Comparison of ENCODE assay signal across 20 cellular contexts in the genomic region with DNA sequence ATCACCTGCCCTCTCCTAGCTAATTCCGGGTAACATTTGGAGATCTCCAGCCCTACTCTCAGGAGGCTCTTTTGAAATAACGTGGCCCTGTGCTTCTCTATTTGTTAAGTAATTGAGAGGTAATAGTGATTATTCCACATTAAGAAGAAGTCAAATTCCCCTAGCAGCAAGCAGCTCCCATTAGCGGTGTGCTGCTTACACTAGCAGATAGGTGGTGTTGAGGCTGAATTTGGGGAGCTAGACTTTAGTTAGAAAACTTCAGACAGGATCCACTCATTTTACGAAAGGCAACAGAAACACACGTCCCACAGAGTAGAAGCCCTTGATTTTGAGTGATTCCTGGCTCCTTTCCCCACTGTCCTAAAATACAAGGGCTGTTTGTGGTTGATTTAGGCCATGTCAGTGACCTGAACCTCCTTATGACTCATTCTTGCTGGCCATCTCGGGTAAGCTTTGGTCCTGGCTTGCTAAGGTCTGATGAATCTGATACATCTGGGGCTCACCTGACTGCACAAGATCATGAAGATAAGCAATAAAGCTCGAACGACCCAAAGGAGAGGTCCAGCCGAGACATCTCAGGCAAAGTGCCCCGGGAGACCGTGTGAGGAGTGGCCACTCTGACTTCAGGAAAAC.
"Had no signal": no experiment of that assay in that cellular context is flagged by ENCODE, and none has a peak within 500 bp of the region (broad histone marks: within the 10 kb centered on the region; RNA-seq: fewer than 3 reads in every experiment).

No MANE protein-coding gene starts in this region.

- DNase-seq: activated CD4-positive, alpha-beta memory T cell treated with anti-CD3 and anti-CD28 coated beads for 36 hours; activated CD4-positive, alpha-beta T cell treated with anti-CD3 and anti-CD28 coated beads for 36 hours; activated naive CD4-positive, alpha-beta T cell; activated naive CD8-positive, alpha-beta T cell treated with anti-CD3 and anti-CD28 coated beads for 36 hours; activated T-cell treated with anti-CD3 and anti-CD28 coated beads for 4 hours; amniotic stem cell; effector memory CD8-positive, alpha-beta T cell; heart left ventricle; left colon; lower lobe of right lung; naive thymus-derived CD8-positive, alpha-beta T cell; retina; stimulated activated CD4-positive, alpha-beta T cell treated with anti-CD3 and anti-CD28 coated beads, Interleukin-12 subunit alpha, Interleukin-12 subunit beta, amount 100 ng/mL, for 4 hours; stimulated activated CD4-positive, alpha-beta T cell treated with anti-CD3 and anti-CD28 coated beads, Interleukin-1b, Interleukin-23, amount 100 ng/mL, for 48 hours; stimulated activated CD8-positive, alpha-beta memory T cell treated with anti-CD3 and anti-CD28 coated beads, Interleukin-4, amount 100 ng/mL, for 48 hours; stimulated activated naive CD4-positive, alpha-beta T cell; T-cell had no signal

- H3K27ac ChIP-seq: gastroesophageal sphincter, heart left ventricle, lower lobe of right lung had no signal

- H3K4me3 Mint-ChIP-seq: activated CD4-positive, alpha-beta memory T cell treated with anti-CD3 and anti-CD28 coated beads for 36 hours; activated CD4-positive, alpha-beta T cell treated with anti-CD3 and anti-CD28 coated beads for 36 hours; activated naive CD8-positive, alpha-beta T cell treated with anti-CD3 and anti-CD28 coated beads for 36 hours; activated T-helper 1 cell treated with anti-CD3 and anti-CD28 coated beads, Interleukin-12 subunit alpha, Interleukin-12 subunit beta, Interleukin-2, Interleukin-4 antibody, amounts not matched to agents 30 ng/mL and 10 ng/mL and 1 ng/mL, durations not matched to agents 14 hours and 24 hours and 36 hours; effector memory CD8-positive, alpha-beta T cell; naive thymus-derived CD8-positive, alpha-beta T cell; T-cell; WTC11 had no signal

- H3K9me3 ChIP-seq: gastroesophageal sphincter, heart left ventricle, lower lobe of right lung had no signal

- ATAC-seq: activated CD4-positive, alpha-beta T cell treated with anti-CD3 and anti-CD28 coated beads for 36 hours; effector memory CD8-positive, alpha-beta T cell; gastroesophageal sphincter; heart left ventricle; left colon; lower lobe of right lung; naive thymus-derived CD8-positive, alpha-beta T cell; T-cell; WTC11 had no signal

- H3K4me1 Mint-ChIP-seq: activated CD4-positive, alpha-beta T cell treated with anti-CD3 and anti-CD28 coated beads for 36 hours; activated naive CD8-positive, alpha-beta T cell treated with anti-CD3 and anti-CD28 coated beads for 36 hours; naive thymus-derived CD8-positive, alpha-beta T cell; T-cell had no signal

- H3K9me3 Mint-ChIP-seq: activated CD4-positive, alpha-beta memory T cell treated with anti-CD3 and anti-CD28 coated beads for 36 hours; activated naive CD8-positive, alpha-beta T cell treated with anti-CD3 and anti-CD28 coated beads for 36 hours; activated T-helper 1 cell treated with anti-CD3 and anti-CD28 coated beads, Interleukin-12 subunit alpha, Interleukin-12 subunit beta, Interleukin-2, Interleukin-4 antibody, amounts not matched to agents 30 ng/mL and 10 ng/mL and 1 ng/mL, durations not matched to agents 14 hours and 24 hours and 36 hours; effector memory CD8-positive, alpha-beta T cell; naive thymus-derived CD8-positive, alpha-beta T cell; T-cell; WTC11 had no signal

- H3K36me3 ChIP-seq: gastroesophageal sphincter, heart left ventricle, lower lobe of right lung had no signal

- H3K4me3 ChIP-seq: gastroesophageal sphincter, heart left ventricle, lower lobe of right lung had no signal

- H3K4me1 ChIP-seq: gastroesophageal sphincter, heart left ventricle, lower lobe of right lung had no signal

- H3K36me3 Mint-ChIP-seq: activated CD4-positive, alpha-beta memory T cell treated with anti-CD3 and anti-CD28 coated beads for 36 hours; activated naive CD8-positive, alpha-beta T cell treated with anti-CD3 and anti-CD28 coated beads for 36 hours; naive thymus-derived CD8-positive, alpha-beta T cell; T-cell; WTC11 had no signal

- H3K27ac Mint-ChIP-seq: activated CD4-positive, alpha-beta memory T cell treated with anti-CD3 and anti-CD28 coated beads for 36 hours; activated CD4-positive, alpha-beta T cell treated with anti-CD3 and anti-CD28 coated beads for 36 hours; activated naive CD8-positive, alpha-beta T cell treated with anti-CD3 and anti-CD28 coated beads for 36 hours; activated T-helper 1 cell treated with anti-CD3 and anti-CD28 coated beads, Interleukin-12 subunit alpha, Interleukin-12 subunit beta, Interleukin-2, Interleukin-4 antibody, amounts not matched to agents 30 ng/mL and 10 ng/mL and 1 ng/mL, durations not matched to agents 14 hours and 24 hours and 36 hours; effector memory CD8-positive, alpha-beta T cell; naive thymus-derived CD8-positive, alpha-beta T cell; T-cell; WTC11 had no signal
